Comparison of ENCODE assay signal across 19 cellular contexts in genomic region chr21:34548782-34549376, GRCh38. TPM values are rescaled to one million over a fixed set of nuclear protein-coding genes. Genes with fewer than 3 reads are reported as not detected.
"Had no signal": no experiment of that assay in that cellular context is flagged by ENCODE, and none has a peak within 500 bp of the region (broad histone marks: within the 10 kb centered on the region; RNA-seq: fewer than 3 reads in every experiment).

No MANE protein-coding gene starts in this region.

- H3K9me3 ChIP-seq: body of pancreas, transverse colon had no signal

- H3K27ac Mint-ChIP-seq: activated T-helper 2 cell treated with anti-CD3 and anti-CD28 coated beads, Interferon-gamma antibody, Interleukin-2, Interleukin-4, amounts not matched to agents 10 μg/mL and 5 μg/mL and 100 μg/mL, durations not matched to agents 14 hours and 24 hours and 36 hours; effector memory CD8-positive, alpha-beta T cell; neural progenitor cell; T-helper 1 cell treated with Interleukin-12 subunit alpha and Interleukin-12 subunit beta and Interleukin-4 antibody, amounts not matched to agents 30 μg/mL and 1 μg/mL, for 36 hours had no signal

- H3K27ac ChIP-seq: body of pancreas, hepatocyte, neural progenitor cell, parathyroid adenoma, transverse colon had no signal

- H3K9ac ChIP-seq: neural progenitor cell, parathyroid adenoma had no signal

- H3K4me2 ChIP-seq: hepatocyte, neural progenitor cell, smooth muscle cell had no signal

- H3K9me3 Mint-ChIP-seq: central memory CD8-positive, alpha-beta T cell; effector memory CD8-positive, alpha-beta T cell had no signal

- H3K27me3 ChIP-seq: body of pancreas, hepatocyte, neural progenitor cell, transverse colon had no signal

- H2AFZ ChIP-seq: hepatocyte, neural progenitor cell, parathyroid adenoma had no signal

- H3K4me3 Mint-ChIP-seq: central memory CD8-positive, alpha-beta T cell; effector memory CD8-positive, alpha-beta T cell; neural progenitor cell; T-helper 1 cell treated with Interleukin-12 subunit alpha and Interleukin-12 subunit beta and Interleukin-4 antibody, amounts not matched to agents 30 μg/mL and 1 μg/mL, for 36 hours had no signal

- DNase-seq: activated CD4-positive, alpha-beta T cell treated with anti-CD3 and anti-CD28 coated beads for 48 hours; activated naive CD4-positive, alpha-beta T cell treated with anti-CD3 and anti-CD28 coated beads, Interleukin-2, amount 50 U/mL, for 16 hours; body of pancreas; effector memory CD8-positive, alpha-beta T cell; left ventricle myocardium superior; mesendoderm; retina; stimulated activated naive CD4-positive, alpha-beta T cell; substantia nigra; transverse colon had no signal

- ATAC-seq: body of pancreas; effector memory CD8-positive, alpha-beta T cell; left ventricle myocardium superior had no signal

- H3K4me3 ChIP-seq: body of pancreas, hepatocyte, neural progenitor cell, smooth muscle cell, transverse colon had no signal

- H3K79me2 ChIP-seq: hepatocyte had no signal

- H3K36me3 ChIP-seq: neural progenitor cell, transverse colon had no signal

- H3K27me3 Mint-ChIP-seq: central memory CD8-positive, alpha-beta T cell; effector memory CD8-positive, alpha-beta T cell had no signal

RNA-seq across cellular contexts. Expression of gene KCNE1, which starts 36.9 kb away (rescaled TPM):
- total RNA-seq: epithelial cell of proximal tubule, kidney epithelial cell, smooth muscle cell had no signal
